28 cellular contexts compared by ENCODE assay signal in genomic region chr22:44218071-44218470, GRCh38. TPM values are rescaled to one million over a fixed set of nuclear protein-coding genes. Genes with fewer than 3 reads are reported as not detected.
"Had no signal": no experiment of that assay in that cellular context is flagged by ENCODE, and none has a peak within 500 bp of the region (broad histone marks: within the 10 kb centered on the region; RNA-seq: fewer than 3 reads in every experiment).

No MANE protein-coding gene starts in this region.

- ATAC-seq: esophagus mucosa; foreskin keratinocyte; gastroesophageal sphincter; heart left ventricle; left lobe of liver; natural killer cell; sciatic nerve; stimulated activated naive CD8-positive, alpha-beta T cell treated with anti-CD3 and anti-CD28 coated beads, Interleukin-15, amount 100 ng/mL, for 72 hours; upper lobe of right lung had no signal

- H3K27ac ChIP-seq: dorsolateral prefrontal cortex, epithelial cell of prostate, foreskin keratinocyte, gastroesophageal sphincter, heart left ventricle, hepatocyte, neutrophil, prostate gland, right atrium auricular region, suprapubic skin, transverse colon, upper lobe of right lung, vagina had no signal

- H3K36me3 ChIP-seq: gastroesophageal sphincter, heart left ventricle, prostate gland, right atrium auricular region, suprapubic skin, transverse colon, upper lobe of right lung, vagina had no signal

- H3K27me3 ChIP-seq: hepatocyte, neutrophil, right atrium auricular region, transverse colon, upper lobe of right lung, vagina had no signal

- H3K4me1 ChIP-seq: foreskin keratinocyte, gastroesophageal sphincter, heart left ventricle, prostate gland, right atrium auricular region, suprapubic skin, transverse colon, upper lobe of right lung had no signal

- FAIRE-seq: kidney had no signal

- H3K9me3 ChIP-seq: neutrophil, prostate gland, transverse colon, upper lobe of right lung, vagina had no signal

- H3K4me3 ChIP-seq: dorsolateral prefrontal cortex, gastroesophageal sphincter, heart left ventricle, hepatocyte, lung, prostate gland, right atrium auricular region, smooth muscle cell, suprapubic skin, transverse colon, upper lobe of right lung, vagina had no signal

- DNase-seq: dorsolateral prefrontal cortex; effector CD4-positive, alpha-beta T cell; foreskin keratinocyte; heart left ventricle; kidney; natural killer cell; stimulated activated CD4-positive, alpha-beta T cell treated with anti-CD3 and anti-CD28 coated beads, Interleukin-12 subunit alpha, Interleukin-12 subunit beta, amount 100 ng/mL, for 4 hours; stimulated activated CD4-positive, alpha-beta T cell treated with anti-CD3 and anti-CD28 coated beads, Interleukin-1b, Interleukin-23, amount 100 ng/mL, for 48 hours; stimulated activated CD4-positive, alpha-beta T cell treated with anti-CD3 and anti-CD28 coated beads, Interleukin-4, amount 100 ng/mL, for 1 hour; stimulated activated CD8-positive, alpha-beta memory T cell treated with anti-CD3 and anti-CD28 coated beads, Interleukin-4, amount 100 ng/mL, for 48 hours; stimulated activated naive CD4-positive, alpha-beta T cell; stimulated activated naive CD8-positive, alpha-beta T cell treated with anti-CD3 and anti-CD28 coated beads, Interleukin-15, amount 100 ng/mL, for 72 hours; transverse colon; upper lobe of right lung had no signal

RNA-seq across cellular contexts. Expression of gene PARVG, which starts 37.3 kb away (rescaled TPM):
- total RNA-seq: fibroblast of lung, foreskin keratinocyte had no signal
